11 cellular contexts compared by ENCODE assay signal in genomic region chr7:50791363-50791762, GRCh38. TPM values are rescaled to one million over a fixed set of nuclear protein-coding genes. Genes with fewer than 3 reads are reported as not detected.
DNase-seq lines count a peak whose midpoint lies in the region; ATAC-seq and TF ChIP-seq lines count a peak whose summit lies in the region.
"Had no signal": no experiment of that assay in that cellular context is flagged by ENCODE, and none has a peak within 500 bp of the region (broad histone marks: within the 10 kb centered on the region; RNA-seq: fewer than 3 reads in every experiment).

No MANE protein-coding gene starts in this region.

- no peaks in the 10 kb centered on the region for H4K20me1 ChIP-seq in neural cell (ENCODE audit: insufficient read depth)

- no peak overlapping the region for H4K8ac ChIP-seq in neuronal stem cell (ENCODE audit: low read depth, low read length)

- ATAC-seq in HG02759 (IDR thresholded peaks at IDR 0.05; ENCODE audit: unreplicated experiment) (no peak), GM19452 (IDR thresholded peaks at IDR 0.05; ENCODE audit: unreplicated experiment) (no peak)

- no peaks in the 10 kb centered on the region for H3K9me2 ChIP-seq in neural cell (ENCODE audit: insufficient read depth, low read length)

- H2AFZ ChIP-seq in neural cell (ENCODE audit: low read depth, low read length), result no peak overlapping the region
- no peak overlapping the region for H2AFZ ChIP-seq in neuronal stem cell (ENCODE audit: low read length)

- H2AK5ac ChIP-seq in neuronal stem cell (ENCODE audit: low read depth, low read length), result no peak overlapping the region

- H2BK12ac ChIP-seq in neuronal stem cell (ENCODE audit: low read length), result no peak overlapping the region

- no peak for TF ChIP-seq CTCF in AG10803 (conservative IDR thresholded peaks at IDR 0.05; ENCODE audit: low read length)
- TF ChIP-seq CTCF in HL-60 (IDR thresholded peaks at IDR 0.05; ENCODE audit: insufficient read depth, low read length), result no peak
- TF ChIP-seq CTCF in neural cell (IDR thresholded peaks at IDR 0.05; ENCODE audit: poor library complexity, severe bottlenecking), result no peak

- no peak overlapping the region for H3K14ac ChIP-seq in neuronal stem cell (ENCODE audit: low read length)

- H2BK15ac ChIP-seq in neuronal stem cell (ENCODE audit: low read length), result no peak overlapping the region

- H4K91ac ChIP-seq in neuronal stem cell (ENCODE audit: low read depth, low read length, poor library complexity), result no peak overlapping the region

- no peak overlapping the region for H3K18ac ChIP-seq in neuronal stem cell (ENCODE audit: low read length)

- no peak overlapping the region for H2BK120ac ChIP-seq in neuronal stem cell (ENCODE audit: low read depth, low read length)

- no peak for TF ChIP-seq EP300 in neural cell (conservative IDR thresholded peaks at IDR 0.05; ENCODE audit: poor library complexity, severe bottlenecking)

- H3K4me3 ChIP-seq in AG10803 (ENCODE audit: low read length) (peak overlapping the region; percentile 70), HL-60 (replicated peaks; ENCODE audit: insufficient read depth, low read length) (peak overlapping the region; percentile 52), duodenal mucosa (ENCODE audit: low read depth in 1 of 2, low read length in 2 of 2) (peak overlapping the region; percentile 63 to 75), neural cell (ENCODE audit: low read length) (peak overlapping the region; percentile 69), neuronal stem cell (ENCODE audit: low read length in 2 of 2) (peak overlapping the region in 1 of 2 donors; percentile 85)

- H3K79me1 ChIP-seq in neuronal stem cell (ENCODE audit: low read depth, low read length), result peaks cover 9% of the 10 kb centered on the region

- no peak overlapping the region for H3K23ac ChIP-seq in neuronal stem cell (ENCODE audit: low read depth, low read length, poor library complexity)

- H3K36me3 ChIP-seq in duodenal mucosa (ENCODE audit: control insufficient read depth in 1 of 2, insufficient read depth in 2 of 2, low read length in 2 of 2) (no peaks in the 10 kb centered on the region), neural cell (ENCODE audit: insufficient read depth, low read length) (no peaks in the 10 kb centered on the region), neuronal stem cell (replicated peaks in 1 of 2; ENCODE audit: control insufficient read depth in 2 of 2, insufficient read depth in 2 of 2, low read length in 2 of 2) (peaks cover 0 to 5% of the 10 kb centered on the region in 2 donors)

- no CpG with 5 or more reads among the region's 4 CpGs for WGBS in neuronal stem cell (ENCODE audit: extremely low coverage in 2 of 2, insufficient read length in 2 of 2, insufficient replicate concordance in 1 of 2), 2 donors

- H3K4me2 ChIP-seq in neural cell (ENCODE audit: low read length) (no peak overlapping the region), neuronal stem cell (ENCODE audit: insufficient read depth, low read length, poor library complexity, severe bottlenecking) (no peak overlapping the region)

- no peaks in the 10 kb centered on the region for H3K27me3 ChIP-seq in HL-60 (ENCODE audit: insufficient read depth, poor library complexity, severe bottlenecking)
- peaks cover 0 to 12% of the 10 kb centered on the region in 2 donors for H3K27me3 ChIP-seq in duodenal mucosa (ENCODE audit: control insufficient read depth in 1 of 2, insufficient read depth in 2 of 2, low read length in 2 of 2)
- H3K27me3 ChIP-seq in neural cell (ENCODE audit: insufficient read depth, low read depth, low read length), result peaks cover 15% of the 10 kb centered on the region
- peaks cover 0 to 15% (median 14%) of the 10 kb centered on the region in 3 experiments for H3K27me3 ChIP-seq in neuronal stem cell (ENCODE audit: control insufficient read depth in 3 of 3, insufficient read depth in 3 of 3, low read depth in 1 of 3, low read length in 3 of 3)

- H3K79me2 ChIP-seq in neural cell (replicated peaks; ENCODE audit: insufficient read depth, low read length), result peaks cover 61% of the 10 kb centered on the region

- DNase-seq in AG10803 (ENCODE audit: low read depth), result no peak
- no peak for DNase-seq in HL-60 (ENCODE audit: low read depth in 1 of 2, low spot score in 1 of 2)
- no peak for DNase-seq in neuronal stem cell (ENCODE audit: low spot score)
- DNase-seq in HT-29 (ENCODE audit: low spot score), result no peak
- DNase-seq: activated naive CD4-positive, alpha-beta T cell treated with anti-CD3 and anti-CD28 coated beads, Interleukin-2, amount 50 U/mL, for 16 hours; GDM1; islet precursor cell had no signal

- no peak overlapping the region for H2BK5ac ChIP-seq in neuronal stem cell (ENCODE audit: low read length)

- no peaks in the 10 kb centered on the region for H3F3A ChIP-seq in neural cell (ENCODE audit: insufficient read depth, low read length, poor library complexity, severe bottlenecking)

- peaks cover 19 to 26% of the 10 kb centered on the region in 2 donors for H3K4me1 ChIP-seq in duodenal mucosa (ENCODE audit: control insufficient read depth in 1 of 2, insufficient read depth in 2 of 2, low read length in 2 of 2)
- peaks cover 5 to 7% of the 10 kb centered on the region in 2 donors for H3K4me1 ChIP-seq in neuronal stem cell (ENCODE audit: control insufficient read depth in 2 of 2, insufficient read depth in 1 of 2, low read depth in 1 of 2, low read length in 2 of 2)

- H3K9me3 ChIP-seq in duodenal mucosa (ENCODE audit: control insufficient read depth in 1 of 2, low read length in 2 of 2) (peaks cover 0 to 5% of the 10 kb centered on the region in 2 donors), neural cell (ENCODE audit: low read length) (peaks cover 8% of the 10 kb centered on the region), neuronal stem cell (replicated peaks in 1 of 2; ENCODE audit: control insufficient read depth in 2 of 2, insufficient read depth in 1 of 2, low read depth in 1 of 2, low read length in 2 of 2) (peaks cover 19 to 28% of the 10 kb centered on the region in 2 donors)

- H3K4ac ChIP-seq in neuronal stem cell (ENCODE audit: low read length), result no peak overlapping the region

- peak overlapping the region; percentile 84 for H3K27ac ChIP-seq in HL-60 (replicated peaks)
- no peak overlapping the region for H3K27ac ChIP-seq in duodenal mucosa (ENCODE audit: low read depth, low read length)
- no peak overlapping the region for H3K27ac ChIP-seq in neural cell (ENCODE audit: low read length)
- no peak overlapping the region for H3K27ac ChIP-seq in neuronal stem cell (replicated peaks; ENCODE audit: low read length)

- TF ChIP-seq RAD21 in neural cell (conservative IDR thresholded peaks at IDR 0.05), result no peak

- H3K9ac ChIP-seq in duodenal mucosa (ENCODE audit: low read depth in 1 of 2, low read length in 2 of 2) (peak overlapping the region; percentile 31 to 61), neural cell (ENCODE audit: low read length) (no peak overlapping the region), neuronal stem cell (ENCODE audit: low read depth, low read length, poor library complexity) (no peak overlapping the region)

TF ChIP-seq in neural cell, 6 proteins besides CTCF, POLR2A, EP300 and RAD21:
- no peak for TF ChIP-seq EZH2 (IDR thresholded peaks at IDR 0.05; ENCODE audit: borderline replicate concordance, insufficient read depth, low read length, poor library complexity, severe bottlenecking)
- no peak for TF ChIP-seq TAF1 (IDR thresholded peaks at IDR 0.05; ENCODE audit: low read depth)
- no peak for TF ChIP-seq MXI1 (conservative IDR thresholded peaks at IDR 0.05; ENCODE audit: poor library complexity, severe bottlenecking)
- no peak for TF ChIP-seq REST (IDR thresholded peaks at IDR 0.05; ENCODE audit: borderline replicate concordance)
- TF ChIP-seq SMC3 (conservative IDR thresholded peaks at IDR 0.05; ENCODE audit: poor library complexity), result no peak
- no peak for TF ChIP-seq POLR2AphosphoS5 (IDR thresholded peaks at IDR 0.05)

RNA-seq across cellular contexts. Expression of gene GRB10, which starts 8.7 kb away (rescaled TPM):
- polyA plus RNA-seq in neural cell, result 62.7 and 78.4 TPM in 2 replicates
- 203 and 219 TPM in 2 replicates for polyA minus RNA-seq in neural cell
- polyA plus RNA-seq in neuronal stem cell (2013, experiment 1 of 2), result 55.9 TPM
- polyA plus RNA-seq in neuronal stem cell (2013, experiment 2 of 2), result 55.2 TPM
- total RNA-seq in HT-29 (2014; rRNA removed; shearing (Covaris generic)), result 6.6 and 9.0 TPM in 2 replicates

Comparison
In these comparisons a context has a peak if more than half of its experiments do, and no peak if none do; other contexts are left out.
1. H3K9ac ChIP-seq: peak in duodenal mucosa (2 of 2); none in neural cell (single experiment) and neuronal stem cell (single experiment).